Comparison of ENCODE assay signal across 17 cellular contexts in genomic region chr15:27671794-27672438, GRCh38.
"Had no signal": no experiment of that assay in that cellular context is flagged by ENCODE, and none has a peak within 500 bp of the region (broad histone marks: within the 10 kb centered on the region; RNA-seq: fewer than 3 reads in every experiment).

No MANE protein-coding gene starts in this region.

- H3K4me3 Mint-ChIP-seq: activated CD4-positive, alpha-beta T cell treated with anti-CD3 and anti-CD28 coated beads for 36 hours; activated naive CD8-positive, alpha-beta T cell treated with anti-CD3 and anti-CD28 coated beads, Interleukin-2, amount 10 ng/mL, durations not matched to agents 7 days and 5 days; natural killer cell treated with Interleukin-12 subunit alpha and Interleukin-12 subunit beta and Interleukin-15 and Interleukin-18, amount 100 ng/mL, for 72 hours; stimulated activated naive B cell treated with anti-CD40 and anti-IgM and Interleukin-4, amounts not matched to agents 10 μg/mL and 1 μg/mL and 100 μg/mL, for 72 hours had no signal

- H3K9me3 ChIP-seq: gastrocnemius medialis, heart right ventricle, sigmoid colon, upper lobe of right lung had no signal

- ATAC-seq: activated CD4-positive, alpha-beta T cell treated with anti-CD3 and anti-CD28 coated beads for 36 hours; gastrocnemius medialis; heart right ventricle; natural killer cell treated with Interleukin-12 subunit alpha and Interleukin-12 subunit beta and Interleukin-15 and Interleukin-18, amount 100 ng/mL, for 72 hours; stimulated activated naive B cell treated with anti-CD40 and anti-IgM and Interleukin-4, amounts not matched to agents 10 μg/mL and 1 μg/mL and 100 μg/mL, for 72 hours; upper lobe of right lung had no signal

- H3K27ac Mint-ChIP-seq: activated CD4-positive, alpha-beta T cell treated with anti-CD3 and anti-CD28 coated beads for 36 hours; activated naive CD8-positive, alpha-beta T cell treated with anti-CD3 and anti-CD28 coated beads, Interleukin-2, amount 10 ng/mL, durations not matched to agents 7 days and 5 days; natural killer cell treated with Interleukin-12 subunit alpha and Interleukin-12 subunit beta and Interleukin-15 and Interleukin-18, amount 100 ng/mL, for 72 hours; stimulated activated naive B cell treated with anti-CD40 and anti-IgM and Interleukin-4, amounts not matched to agents 10 μg/mL and 1 μg/mL and 100 μg/mL, for 72 hours had no signal

- H3K4me1 ChIP-seq: gastrocnemius medialis, heart right ventricle, upper lobe of right lung had no signal

- DNase-seq: activated CD4-positive, alpha-beta T cell treated with anti-CD3 and anti-CD28 coated beads for 36 hours; activated CD4-positive, alpha-beta T cell treated with anti-CD3 and anti-CD28 coated beads, Interleukin-2, amount 50 U/mL, for 48 hours; activated naive CD4-positive, alpha-beta T cell; activated naive CD8-positive, alpha-beta T cell treated with anti-CD3 and anti-CD28 coated beads, Interleukin-2, amount 10 ng/mL, durations not matched to agents 7 days and 5 days; activated T-cell treated with anti-CD3 and anti-CD28 coated beads for 4 hours; aorta; erythroblast; gastrocnemius medialis; heart right ventricle; mesenchymal stem cell; sigmoid colon; stimulated activated naive B cell treated with anti-CD40 and anti-IgM and Interleukin-4, amounts not matched to agents 10 μg/mL and 1 μg/mL and 100 μg/mL, for 72 hours; SW 1271; T-helper 2 cell; upper lobe of right lung had no signal

- H3K4me3 ChIP-seq: coronary artery, gastrocnemius medialis, heart right ventricle, sigmoid colon, upper lobe of right lung had no signal

- H3K27me3 ChIP-seq: gastrocnemius medialis, heart right ventricle, sigmoid colon, upper lobe of right lung had no signal

- H3K36me3 ChIP-seq: gastrocnemius medialis, heart right ventricle, sigmoid colon, upper lobe of right lung had no signal

- H3K27ac ChIP-seq: coronary artery, gastrocnemius medialis, heart right ventricle, upper lobe of right lung had no signal

- H3K27me3 Mint-ChIP-seq: activated naive CD8-positive, alpha-beta T cell treated with anti-CD3 and anti-CD28 coated beads, Interleukin-2, amount 10 ng/mL, durations not matched to agents 7 days and 5 days; natural killer cell treated with Interleukin-12 subunit alpha and Interleukin-12 subunit beta and Interleukin-15 and Interleukin-18, amount 100 ng/mL, for 72 hours; stimulated activated naive B cell treated with anti-CD40 and anti-IgM and Interleukin-4, amounts not matched to agents 10 μg/mL and 1 μg/mL and 100 μg/mL, for 72 hours had no signal

- H3K4me1 Mint-ChIP-seq: activated CD4-positive, alpha-beta T cell treated with anti-CD3 and anti-CD28 coated beads for 36 hours; activated naive CD8-positive, alpha-beta T cell treated with anti-CD3 and anti-CD28 coated beads, Interleukin-2, amount 10 ng/mL, durations not matched to agents 7 days and 5 days; stimulated activated naive B cell treated with anti-CD40 and anti-IgM and Interleukin-4, amounts not matched to agents 10 μg/mL and 1 μg/mL and 100 μg/mL, for 72 hours had no signal

- H3K36me3 Mint-ChIP-seq: activated naive CD8-positive, alpha-beta T cell treated with anti-CD3 and anti-CD28 coated beads, Interleukin-2, amount 10 ng/mL, durations not matched to agents 7 days and 5 days; natural killer cell treated with Interleukin-12 subunit alpha and Interleukin-12 subunit beta and Interleukin-15 and Interleukin-18, amount 100 ng/mL, for 72 hours; stimulated activated naive B cell treated with anti-CD40 and anti-IgM and Interleukin-4, amounts not matched to agents 10 μg/mL and 1 μg/mL and 100 μg/mL, for 72 hours had no signal
